ENCODE assay signal across 32 cellular contexts in genomic region chr2:990970-991369, GRCh38. TPM values are rescaled to one million over a fixed set of nuclear protein-coding genes. Genes with fewer than 3 reads are reported as not detected.
"Had no signal": no experiment of that assay in that cellular context is flagged by ENCODE, and none has a peak within 500 bp of the region (broad histone marks: within the 10 kb centered on the region; RNA-seq: fewer than 3 reads in every experiment).

No MANE protein-coding gene starts in this region.

- H3K27me3 ChIP-seq: adrenal gland, body of pancreas, brain microvascular endothelial cell, breast epithelium had no signal

- H3K4me3 ChIP-seq: adrenal gland, body of pancreas, breast epithelium had no signal

- DNase-seq: activated CD4-positive, alpha-beta memory T cell treated with anti-CD3 and anti-CD28 coated beads, Interleukin-2, amount 10 ng/mL, durations not matched to agents 7 days and 5 days; activated CD4-positive, alpha-beta T cell treated with anti-CD3 and anti-CD28 coated beads for 1 hour; activated CD4-positive, alpha-beta T cell treated with anti-CD3 and anti-CD28 coated beads for 36 hours; activated CD4-positive, alpha-beta T cell treated with anti-CD3 and anti-CD28 coated beads for 48 hours; activated CD4-positive, alpha-beta T cell treated with anti-CD3 and anti-CD28 coated beads, Interleukin-2, amount 10 ng/mL, durations not matched to agents 7 days and 5 days; activated CD4-positive, alpha-beta T cell treated with anti-CD3 and anti-CD28 coated beads, Interleukin-2, amount 50 U/mL, for 48 hours; activated CD4-positive, CD25-positive, alpha-beta regulatory T cell; activated CD8-positive, alpha-beta memory T cell treated with anti-CD3 and anti-CD28 coated beads for 24 hours; activated CD8-positive, alpha-beta memory T cell treated with anti-CD3 and anti-CD28 coated beads, Interleukin-2, amount 10 ng/mL, durations not matched to agents 7 days and 5 days; activated CD8-positive, alpha-beta memory T cell treated with anti-CD3 and anti-CD28 coated beads, Interleukin-2, amount 50 U/mL, for 48 hours; activated CD8-positive, alpha-beta T cell treated with anti-CD3 and anti-CD28 coated beads, Interleukin-2, amount 10 ng/mL, durations not matched to agents 7 days and 5 days; activated effector memory CD4-positive, alpha-beta T cell treated with Interleukin-2 at 50 U/mL for 16 hours; activated gamma-delta T cell; activated naive CD4-positive, alpha-beta T cell treated with anti-CD3 and anti-CD28 coated beads for 36 hours; activated naive CD4-positive, alpha-beta T cell treated with anti-CD3 and anti-CD28 coated beads, Interleukin-2, amount 50 U/mL, for 16 hours; activated naive CD8-positive, alpha-beta T cell treated with anti-CD3 and anti-CD28 coated beads for 36 hours; activated T-cell treated with anti-CD3 and anti-CD28 coated beads, Interleukin-2, amount 50 U/mL, for 24 hours; activated T-cell treated with anti-CD3 and anti-CD28 coated beads, Interleukin-2, amount 50 U/mL, for 48 hours; adrenal gland; amniotic stem cell; aorta; body of pancreas; brain microvascular endothelial cell; central memory CD4-positive, alpha-beta T cell; T-helper 1 cell; T-helper 2 cell; T-helper 9 cell had no signal

- ATAC-seq: activated CD4-positive, alpha-beta T cell treated with anti-CD3 and anti-CD28 coated beads for 36 hours; activated CD4-positive, CD25-positive, alpha-beta regulatory T cell treated with anti-CD3 and anti-CD28 coated beads, Interleukin-2, amount 50 U/mL, for 24 hours; activated CD8-positive, alpha-beta memory T cell treated with anti-CD3 and anti-CD28 coated beads, Interleukin-2, amount 10 ng/mL, durations not matched to agents 7 days and 5 days; activated CD8-positive, alpha-beta T cell treated with anti-CD3 and anti-CD28 coated beads, Interleukin-2, amount 10 ng/mL, durations not matched to agents 7 days and 5 days; activated naive CD4-positive, alpha-beta T cell treated with anti-CD3 and anti-CD28 coated beads, Interleukin-2, amount 50 U/mL, for 72 hours; body of pancreas had no signal

- H3K36me3 ChIP-seq: adrenal gland, brain microvascular endothelial cell, breast epithelium had no signal

- H3K9me3 ChIP-seq: adrenal gland, body of pancreas, breast epithelium had no signal

- H3K4me1 ChIP-seq: adrenal gland, body of pancreas, breast epithelium had no signal

- H3K27ac ChIP-seq: adrenal gland, body of pancreas, brain microvascular endothelial cell, breast epithelium, VCaP had no signal

RNA-seq across cellular contexts. Expression of gene SNTG2, which starts 40.3 kb away (rescaled TPM):
- total RNA-seq: activated CD4-positive, alpha-beta T cell treated with anti-CD3 and anti-CD28 coated beads, Interleukin-2, amount 10 ng/mL, durations not matched to agents 7 days and 5 days; activated T-helper 2 cell treated with anti-CD3 and anti-CD28 coated beads, Interferon-gamma antibody, Interleukin-2, Interleukin-4, amounts not matched to agents 10 μg/mL and 5 μg/mL and 100 μg/mL, durations not matched to agents 14 hours and 24 hours and 36 hours had no signal
